ENCODE assay signal across 13 cellular contexts in the genomic region with DNA sequence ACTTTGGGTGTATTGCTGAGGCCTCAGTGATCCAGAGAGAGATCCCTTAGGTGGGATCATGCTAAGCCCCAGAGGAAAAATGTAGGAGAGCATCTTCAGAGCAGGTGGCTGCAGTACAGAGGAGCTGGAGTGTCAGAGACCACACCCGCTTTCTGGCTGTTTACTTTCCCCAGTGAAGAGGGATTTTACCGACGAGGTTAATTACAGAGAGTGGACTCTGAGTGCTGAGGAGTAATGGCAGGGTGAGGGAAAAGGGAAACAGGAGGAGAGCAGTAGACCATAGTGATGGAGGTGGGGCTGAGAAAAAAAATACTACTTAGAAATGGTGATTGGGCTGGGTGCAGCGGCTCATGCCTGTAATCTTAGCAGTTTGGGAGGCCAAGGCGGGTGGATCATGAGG. TPM values are rescaled to one million over a fixed set of nuclear protein-coding genes. Genes with fewer than 3 reads are reported as not detected.
DNase-seq lines count a peak whose midpoint lies in the region; ATAC-seq lines count a peak whose summit lies in the region.
"Had no signal": no experiment of that assay in that cellular context is flagged by ENCODE, and none has a peak within 500 bp of the region (broad histone marks: within the 10 kb centered on the region; RNA-seq: fewer than 3 reads in every experiment).

No MANE protein-coding gene starts in this region.

- H3K4me1 Mint-ChIP-seq in stimulated activated naive CD8-positive, alpha-beta T cell treated with anti-CD3 and anti-CD28 coated beads, Interleukin-15, Interleukin-2, amounts not matched to agents 100 ng/mL and 50 ng/mL, for 24 hours (ENCODE audit: low read depth) = peaks cover 18% of the 10 kb centered on the region
- H3K4me1 Mint-ChIP-seq in activated naive CD8-positive, alpha-beta T cell treated with anti-CD3 and anti-CD28 coated beads for 36 hours = peaks cover 17% of the 10 kb centered on the region

- no peak for DNase-seq in stimulated activated naive CD8-positive, alpha-beta T cell treated with anti-CD3 and anti-CD28 coated beads, Interleukin-15, Interleukin-2, amounts not matched to agents 100 U/mL and 50 U/mL, for 24 hours
- DNase-seq in NCI-H2107 treated with DMSO at 0.1 percent for 48 hours (lab: John Stamatoyannopoulos, UW; ENCODE audit: unreplicated experiment) = peak; percentile 89
- DNase-seq in activated naive CD8-positive, alpha-beta T cell treated with anti-CD3 and anti-CD28 coated beads for 36 hours = no peak
- DNase-seq: amniotic stem cell, MM.1S, stomach had no signal

- no peaks in the 10 kb centered on the region for H3K9me3 Mint-ChIP-seq in stimulated activated naive CD8-positive, alpha-beta T cell treated with anti-CD3 and anti-CD28 coated beads, Interleukin-15, Interleukin-2, amounts not matched to agents 100 ng/mL and 50 ng/mL, for 24 hours
- no peaks in the 10 kb centered on the region for H3K9me3 Mint-ChIP-seq in activated naive CD8-positive, alpha-beta T cell treated with anti-CD3 and anti-CD28 coated beads for 36 hours
- H3K9me3 Mint-ChIP-seq: WTC11 had no signal

- peak overlapping the region; percentile 65 for H3K4me3 Mint-ChIP-seq in stimulated activated naive CD8-positive, alpha-beta T cell treated with anti-CD3 and anti-CD28 coated beads, Interleukin-15, Interleukin-2, amounts not matched to agents 100 ng/mL and 50 ng/mL, for 24 hours
- peak overlapping the region; percentile 57 for H3K4me3 Mint-ChIP-seq in activated naive CD8-positive, alpha-beta T cell treated with anti-CD3 and anti-CD28 coated beads for 36 hours
- H3K4me3 Mint-ChIP-seq: WTC11 had no signal

- no peak for ATAC-seq in stimulated activated naive CD8-positive, alpha-beta T cell treated with anti-CD3 and anti-CD28 coated beads, Interleukin-15, Interleukin-2, amounts not matched to agents 100 U/mL and 50 U/mL, for 24 hours
- ATAC-seq in HG03342 (IDR thresholded peaks at IDR 0.05; ENCODE audit: unreplicated experiment) (no peak), HG02642 (IDR thresholded peaks at IDR 0.05; ENCODE audit: poor library complexity, unreplicated experiment) (no peak), HG02981 (IDR thresholded peaks at IDR 0.05; ENCODE audit: unreplicated experiment) (no peak), HG03108 (IDR thresholded peaks at IDR 0.05; ENCODE audit: unreplicated experiment) (no peak)
- ATAC-seq: left lobe of liver, WTC11 had no signal

- no peaks in the 10 kb centered on the region for H3K36me3 Mint-ChIP-seq in stimulated activated naive CD8-positive, alpha-beta T cell treated with anti-CD3 and anti-CD28 coated beads, Interleukin-15, Interleukin-2, amounts not matched to agents 100 ng/mL and 50 ng/mL, for 24 hours (ENCODE audit: low read depth)
- H3K36me3 Mint-ChIP-seq in activated naive CD8-positive, alpha-beta T cell treated with anti-CD3 and anti-CD28 coated beads for 36 hours = no peaks in the 10 kb centered on the region
- H3K36me3 Mint-ChIP-seq: WTC11 had no signal

- H3K27ac Mint-ChIP-seq in stimulated activated naive CD8-positive, alpha-beta T cell treated with anti-CD3 and anti-CD28 coated beads, Interleukin-15, Interleukin-2, amounts not matched to agents 100 ng/mL and 50 ng/mL, for 24 hours = peak overlapping the region; percentile 78
- H3K27ac Mint-ChIP-seq in activated naive CD8-positive, alpha-beta T cell treated with anti-CD3 and anti-CD28 coated beads for 36 hours = peak overlapping the region; percentile 75
- H3K27ac Mint-ChIP-seq: WTC11 had no signal

- H3K27me3 Mint-ChIP-seq in stimulated activated naive CD8-positive, alpha-beta T cell treated with anti-CD3 and anti-CD28 coated beads, Interleukin-15, Interleukin-2, amounts not matched to agents 100 ng/mL and 50 ng/mL, for 24 hours = no peaks in the 10 kb centered on the region
- H3K27me3 Mint-ChIP-seq in activated naive CD8-positive, alpha-beta T cell treated with anti-CD3 and anti-CD28 coated beads for 36 hours = no peaks in the 10 kb centered on the region

RNA-seq across cellular contexts. Expression of a gene that starts 43.3 kb away (rescaled TPM):
- 10 to 100 TPM; 19.4 to 19.7 TPM for total RNA-seq in activated naive CD8-positive, alpha-beta T cell treated with anti-CD3 and anti-CD28 coated beads for 36 hours
